Comparison of ENCODE assay signal across 17 cellular contexts in genomic region chr12:51869931-51870330, GRCh38. TPM values are rescaled to one million over a fixed set of nuclear protein-coding genes. Genes with fewer than 3 reads are reported as not detected.
DNase-seq lines count a peak whose midpoint lies in the region; ATAC-seq and TF ChIP-seq lines count a peak whose summit lies in the region.
"Had no signal": no experiment of that assay in that cellular context is flagged by ENCODE, and none has a peak within 500 bp of the region (broad histone marks: within the 10 kb centered on the region; RNA-seq: fewer than 3 reads in every experiment).

No MANE protein-coding gene starts in this region.

- H3K9me3 ChIP-seq in HUES6 (ENCODE audit: control insufficient read depth, insufficient read depth, low read depth, low read length) (no peaks in the 10 kb centered on the region), iPS DF 6.9 (ENCODE audit: control insufficient read depth, insufficient read depth, low read length) (no peaks in the 10 kb centered on the region)

- H3K9me3 Mint-ChIP-seq in CD14-positive monocyte (peaks cover 0 to 4% (median 0%) of the 10 kb centered on the region in 7 donors), osteocyte (ENCODE audit: unreplicated experiment) (no peaks in the 10 kb centered on the region)
- H3K9me3 Mint-ChIP-seq: activated naive CD4-positive, alpha-beta T cell treated with anti-CD3 and anti-CD28 coated beads, Interleukin-2, amount 10 ng/mL, durations not matched to agents 7 days and 5 days; effector memory CD8-positive, alpha-beta T cell; T-helper 2 cell treated with Interferon-gamma antibody and Interleukin-4, amounts not matched to agents 5 μg/mL and 100 μg/mL, for 36 hours had no signal

- H3K27ac ChIP-seq in HUES6 (ENCODE audit: low read depth, low read length) (no peak overlapping the region), iPS DF 6.9 (ENCODE audit: low read length) (no peak overlapping the region)
- H3K27ac ChIP-seq: cardiac muscle cell had no signal

- H3K4me3 Mint-ChIP-seq in CD14-positive monocyte: peak overlapping the region; percentile 48 to 78
- peak overlapping the region; percentile 27 for H3K4me3 Mint-ChIP-seq in osteocyte (ENCODE audit: unreplicated experiment)
- H3K4me3 Mint-ChIP-seq: activated naive CD4-positive, alpha-beta T cell treated with anti-CD3 and anti-CD28 coated beads, Interleukin-2, amount 10 ng/mL, durations not matched to agents 7 days and 5 days; T-helper 2 cell treated with Interferon-gamma antibody and Interleukin-4, amounts not matched to agents 5 μg/mL and 100 μg/mL, for 36 hours had no signal

- H3K27me3 Mint-ChIP-seq in CD14-positive monocyte (ENCODE audit: low read depth in 3 of 3): peaks cover 27 to 36% (median 34%) of the 10 kb centered on the region in 3 donors
- peaks cover 5% of the 10 kb centered on the region for H3K27me3 Mint-ChIP-seq in osteocyte (ENCODE audit: unreplicated experiment)

- H3K27ac Mint-ChIP-seq in CD14-positive monocyte: peak overlapping the region in 6 of 7 donors; percentile 4 to 70 (median 44)
- H3K27ac Mint-ChIP-seq in osteocyte (ENCODE audit: unreplicated experiment): peak overlapping the region; percentile 3
- H3K27ac Mint-ChIP-seq: activated naive CD4-positive, alpha-beta T cell treated with anti-CD3 and anti-CD28 coated beads, Interleukin-2, amount 10 ng/mL, durations not matched to agents 7 days and 5 days; T-helper 2 cell treated with Interferon-gamma antibody and Interleukin-4, amounts not matched to agents 5 μg/mL and 100 μg/mL, for 36 hours had no signal

- no peak for ATAC-seq in HG02852 (IDR thresholded peaks at IDR 0.05; ENCODE audit: unreplicated experiment)
- ATAC-seq: effector memory CD8-positive, alpha-beta T cell had no signal

- H3K4me1 Mint-ChIP-seq in CD14-positive monocyte (peaks cover 66% of the 10 kb centered on the region), osteocyte (ENCODE audit: unreplicated experiment) (peaks cover 42% of the 10 kb centered on the region)

- H3K36me3 ChIP-seq in HUES6 (ENCODE audit: control insufficient read depth, insufficient read depth, low read length): no peaks in the 10 kb centered on the region
- no peaks in the 10 kb centered on the region for H3K36me3 ChIP-seq in iPS DF 6.9 (ENCODE audit: control insufficient read depth, insufficient read depth, low read length)
- H3K36me3 ChIP-seq: cardiac muscle cell had no signal

- no CpG with 5 or more reads among the region's 3 CpGs for WGBS in iPS DF 6.9 (ENCODE audit: insufficient coverage, insufficient read length)

- H3K27me3 ChIP-seq in HUES6 (ENCODE audit: control insufficient read depth, insufficient read depth, low read length) (peaks cover 48% of the 10 kb centered on the region), iPS DF 6.9 (ENCODE audit: control insufficient read depth, insufficient read depth, low read length) (peaks cover 7% of the 10 kb centered on the region; the same call in 1 of the 2 replicates)

- TF ChIP-seq CTCF in CD14-positive monocyte (IDR thresholded peaks at IDR 0.05) (no peak), osteocyte (IDR thresholded peaks at IDR 0.05) (no peak)

- H3K36me3 Mint-ChIP-seq in CD14-positive monocyte (peaks cover 13 to 19% of the 10 kb centered on the region in 2 donors), osteocyte (ENCODE audit: unreplicated experiment) (no peaks in the 10 kb centered on the region)
- H3K36me3 Mint-ChIP-seq: activated naive CD4-positive, alpha-beta T cell treated with anti-CD3 and anti-CD28 coated beads, Interleukin-2, amount 10 ng/mL, durations not matched to agents 7 days and 5 days had no signal

- no peak overlapping the region for H3K9ac ChIP-seq in HUES6 (ENCODE audit: low read length)

- H3K4me3 ChIP-seq in HUES6 (ENCODE audit: low read depth, low read length) (peak overlapping the region; percentile 65; the same call in 1 of the 2 replicates), iPS DF 6.9 (ENCODE audit: low read length) (peak overlapping the region; percentile 63; the same call in 1 of the 2 replicates)
- H3K4me3 ChIP-seq: lung had no signal

- intact Hi-C loops in CD14-positive monocyte (cut with micrococcal nuclease): loop anchor here (2.0 to 10.0 kb wide), 4 partner anchors 35 to 445 kb away; partner anchors contain the start of gene SLC4A8 (in 1 of the 2)

- H3K4me1 ChIP-seq in HUES6 (ENCODE audit: control insufficient read depth, insufficient read depth, low read length) (peaks cover 53% of the 10 kb centered on the region), iPS DF 6.9 (ENCODE audit: control insufficient read depth, insufficient read depth, low read length) (peaks cover 10% of the 10 kb centered on the region)

- DNase-seq in CD14-positive monocyte (ENCODE audit: low spot score): no peak
- no peak for DNase-seq in iPS DF 6.9 (ENCODE audit: low read depth, low spot score)
- no peak for DNase-seq in osteocyte (ENCODE audit: extremely low spot score, unreplicated experiment)
- no peak for DNase-seq in central memory CD4-positive, alpha-beta T cell
- DNase-seq in NCI-H82 treated with DMSO at 0.1 percent for 48 hours (lab: John Stamatoyannopoulos, UW; ENCODE audit: unreplicated experiment): no peak
- no peak for DNase-seq in GM19238 (ENCODE audit: insufficient read length, low spot score)
- DNase-seq: activated naive CD4-positive, alpha-beta T cell treated with anti-CD3 and anti-CD28 coated beads, Interleukin-2, amount 10 ng/mL, durations not matched to agents 7 days and 5 days; effector memory CD8-positive, alpha-beta T cell; GOT3; NCI-H1436; SHP77 had no signal

RNA-seq across cellular contexts. Expression of gene ANKRD33, which starts 18.0 kb away (rescaled TPM):
- polyA plus RNA-seq in CD14-positive monocyte: not detected
- total RNA-seq in osteocyte: not detected in 2 replicates
- total RNA-seq: temporal lobe had no signal
- polyA plus RNA-seq: cardiac muscle cell had no signal

RNA-seq across cellular contexts. Expression of gene FIGNL2, which starts 21.4 kb away (rescaled TPM):
- under 1 TPM in 1 of 2 donors, not detected in 1; 0.06 TPM for polyA plus RNA-seq in CD14-positive monocyte
- 0.08 TPM in 2 replicates for total RNA-seq in osteocyte

RNA-seq across cellular contexts. Expression of gene ACVRL1, which starts 37.4 kb away (rescaled TPM):
- 1 to 10 TPM; 1.5 to 2.0 TPM for polyA plus RNA-seq in CD14-positive monocyte
- total RNA-seq in osteocyte: not detected in 2 replicates
- polyA plus RNA-seq: cardiac muscle cell had no signal
